31 cellular contexts compared by ENCODE assay signal in the genomic region with DNA sequence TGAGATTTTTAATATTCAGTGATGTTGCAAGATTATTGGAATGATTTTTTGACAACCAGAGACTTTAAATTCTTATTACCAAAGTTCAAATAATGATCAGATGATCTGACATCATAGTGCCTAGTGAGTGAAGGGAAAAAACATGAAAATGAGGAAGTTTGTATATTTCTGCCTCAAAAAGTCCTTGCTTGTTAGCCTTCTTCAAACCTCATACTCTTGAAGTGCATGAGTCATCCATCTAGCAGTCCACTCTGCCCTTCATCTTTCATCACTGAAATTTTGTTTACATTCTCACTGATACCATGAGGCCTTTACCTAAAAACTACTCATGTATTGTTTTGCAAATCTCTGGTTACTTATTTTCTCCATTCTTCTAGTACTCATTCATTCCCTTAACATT. TPM values are rescaled to one million over a fixed set of nuclear protein-coding genes. Genes with fewer than 3 reads are reported as not detected.
DNase-seq lines count a peak whose midpoint lies in the region; ATAC-seq and TF ChIP-seq lines count a peak whose summit lies in the region.
"Had no signal": no experiment of that assay in that cellular context is flagged by ENCODE, and none has a peak within 500 bp of the region (broad histone marks: within the 10 kb centered on the region; RNA-seq: fewer than 3 reads in every experiment).

No MANE protein-coding gene starts in this region.

- H3K9me3 ChIP-seq in aorta (ENCODE audit: control insufficient read depth, low read length): no peaks in the 10 kb centered on the region
- H3K9me3 ChIP-seq: BLaER1, psoas muscle, sigmoid colon, upper lobe of left lung had no signal

- ATAC-seq in GM18907 (IDR thresholded peaks at IDR 0.05; ENCODE audit: unreplicated experiment): peak; percentile 63
- no peak for ATAC-seq in HG03439 (IDR thresholded peaks at IDR 0.05; ENCODE audit: unreplicated experiment)
- no peak for ATAC-seq in aorta (ENCODE audit: low FRiP score)
- no peak for ATAC-seq in GM19467 (IDR thresholded peaks at IDR 0.05; ENCODE audit: unreplicated experiment)
- ATAC-seq: activated T-cell treated with anti-CD3 and anti-CD28 coated beads, Interleukin-2, amount 50 U/mL, for 4 hours; K562; psoas muscle; stimulated activated naive B cell treated with anti-CD40 and anti-IgM and Interleukin-4, amounts not matched to agents 10 μg/mL and 1 μg/mL and 100 μg/mL, for 72 hours; T-cell had no signal

- DNase-seq in Kasumi-1 (lab: John Stamatoyannopoulos, UW) (peak; percentile 60 to 75), OCI-M1 (lab: John Stamatoyannopoulos, UW) (peak; percentile 78), epithelial cell of esophagus (ENCODE audit: low read depth) (peak; percentile 5), aorta (no peak)
- no peak for DNase-seq in stimulated activated CD4-positive, alpha-beta T cell treated with anti-CD3 and anti-CD28 coated beads, Interleukin-1b, Interleukin-23, amount 100 ng/mL, for 48 hours
- DNase-seq: activated CD4-positive, alpha-beta T cell treated with anti-CD3 and anti-CD28 coated beads for 1 hour; activated T-cell treated with anti-CD3 and anti-CD28 coated beads, Interleukin-2, amount 50 U/mL, for 4 hours; H9; kidney; MM.1S; naive B cell; NCI-H1694; psoas muscle; SHP77; sigmoid colon; stimulated activated naive B cell treated with anti-CD40 and anti-IgM and Interleukin-4, amounts not matched to agents 10 μg/mL and 1 μg/mL and 100 μg/mL, for 72 hours; T-cell; upper lobe of left lung had no signal

- no peaks in the 10 kb centered on the region for H3K4me1 ChIP-seq in aorta (ENCODE audit: control insufficient read depth in 1 of 2, insufficient read depth in 2 of 2, low read length in 2 of 2)
- H3K4me1 ChIP-seq: BLaER1, psoas muscle, sigmoid colon, upper lobe of left lung had no signal

- H3K27ac ChIP-seq in aorta (ENCODE audit: low read depth in 1 of 2, low read length in 2 of 2): no peak overlapping the region
- H3K27ac ChIP-seq: BLaER1, psoas muscle, sigmoid colon, upper lobe of left lung had no signal

- H3K4me3 ChIP-seq in epithelial cell of esophagus (ENCODE audit: low read length): no peak overlapping the region
- H3K4me3 ChIP-seq in aorta (ENCODE audit: low read length in 2 of 2): no peak overlapping the region
- H3K4me3 ChIP-seq: BLaER1, K562, psoas muscle, sigmoid colon, upper lobe of left lung had no signal

- intact Hi-C loops in aorta (cut with DNase I): no loop called here

- no peak for TF ChIP-seq CTCF in epithelial cell of esophagus (IDR thresholded peaks at IDR 0.05; ENCODE audit: insufficient read depth, low read depth, low read length, missing control alignments)

- no peaks in the 10 kb centered on the region for H3K36me3 ChIP-seq in aorta (ENCODE audit: control insufficient read depth in 1 of 2, insufficient read depth in 2 of 2, low read length in 1 of 2)
- H3K36me3 ChIP-seq: BLaER1, sigmoid colon, upper lobe of left lung had no signal

- H3K27me3 ChIP-seq in aorta (ENCODE audit: control insufficient read depth in 1 of 2, insufficient read depth in 2 of 2, low read length in 1 of 2): no peaks in the 10 kb centered on the region
- H3K27me3 ChIP-seq: BLaER1, sigmoid colon, upper lobe of left lung had no signal

RNA-seq across cellular contexts. Expression of gene OR5H6, which starts 23.9 kb away (rescaled TPM):
- not detected for total RNA-seq in aorta
- not detected for polyA plus RNA-seq in aorta
- total RNA-seq: activated CD8-positive, alpha-beta memory T cell treated with anti-CD3 and anti-CD28 coated beads for 36 hours; activated T-cell treated with anti-CD3 and anti-CD28 coated beads, Interleukin-2, amount 50 U/mL, for 4 hours; chondrocyte; glomerular endothelial cell; H9; K562; kidney; lower leg skin; mesothelial cell of epicardium; NCI-H460; psoas muscle; sigmoid colon; T-cell; upper lobe of left lung had no signal
- polyA plus RNA-seq: adipose tissue, AG04450, psoas muscle, sigmoid colon had no signal

RNA-seq across cellular contexts. Expression of gene OR5H2, which starts 42.2 kb away (rescaled TPM):
- total RNA-seq in aorta: not detected
- not detected for polyA plus RNA-seq in aorta
- total RNA-seq: activated CD8-positive, alpha-beta memory T cell treated with anti-CD3 and anti-CD28 coated beads for 36 hours; activated T-cell treated with anti-CD3 and anti-CD28 coated beads, Interleukin-2, amount 50 U/mL, for 4 hours; chondrocyte; glomerular endothelial cell; H9; K562; kidney; lower leg skin; mesothelial cell of epicardium; NCI-H460; psoas muscle; sigmoid colon; T-cell; upper lobe of left lung had no signal
- polyA plus RNA-seq: adipose tissue, AG04450, K562, psoas muscle, sigmoid colon had no signal

Comparison
In these comparisons a context has a peak if more than half of its experiments do, and no peak if none do; other contexts are left out.
1. DNase-seq: peak in Kasumi-1 (2 of 2), OCI-M1 (single experiment) and epithelial cell of esophagus (single experiment); none in aorta (0 of 2) and stimulated activated CD4-positive, alpha-beta T cell treated with anti-CD3 and anti-CD28 coated beads, Interleukin-1b, Interleukin-23, amount 100 ng/mL, for 48 hours (single experiment).